ENCODE assay signal across 19 cellular contexts in genomic region chr15:98342911-98343310, GRCh38.
DNase-seq lines count a peak whose midpoint lies in the region; ATAC-seq, FAIRE-seq and TF ChIP-seq lines count a peak whose summit lies in the region.
"Had no signal": no experiment of that assay in that cellular context is flagged by ENCODE, and none has a peak within 500 bp of the region (broad histone marks: within the 10 kb centered on the region; RNA-seq: fewer than 3 reads in every experiment).

No MANE protein-coding gene starts in this region.

- 20% methylated on average over 3 of the region's 3 CpGs for WGBS in A549 (ENCODE audit: missing lambda C conversion rate)
- WGBS in adrenal gland, 4 donors = 66 to 86% (median 81%) methylated on average over 3 of the region's 3 CpGs
- whole genome bisulfite sequencing in esophagus squamous epithelium, 2 donors = 77 to 79% methylated on average over 3 of the region's 3 CpGs

- TF ChIP-seq CTCF in A549 (IDR thresholded peaks at IDR 0.05) (no peak), HEK293 (tag by site-specific recombination; IDR thresholded peaks at IDR 0.05) (no peak), bronchial epithelial cell (IDR thresholded peaks at IDR 0.05; ENCODE audit: insufficient read depth, low read length, severe bottlenecking) (no peak), adrenal gland (IDR thresholded peaks at IDR 0.05) (no peak), Peyer's patch (IDR thresholded peaks at IDR 0.05) (no peak), esophagus squamous epithelium (IDR thresholded peaks at IDR 0.05) (no peak)

- CTCF ChIA-PET in A549 (lab: Yijun Ruan, JAX) (interaction anchor here (1.2 to 1.8 kb wide), 2 partner anchors 8 to 31 kb away, joined by 3 to 4 read pairs; no protein-coding TSS in a partner anchor), HEK293 (lab: Yijun Ruan, JAX) (no interaction called here)

- H3K27me3 ChIP-seq in bronchial epithelial cell (ENCODE audit: control insufficient read depth, insufficient read depth, low read length) = no peaks in the 10 kb centered on the region
- no peaks in the 10 kb centered on the region for H3K27me3 ChIP-seq in adrenal gland
- no peaks in the 10 kb centered on the region for H3K27me3 ChIP-seq in Peyer's patch
- H3K27me3 ChIP-seq in esophagus squamous epithelium = peaks cover 0 to 3% (median 0%) of the 10 kb centered on the region in 4 donors

- TF ChIP-seq POLR2A in A549 (IDR thresholded peaks at IDR 0.05; ENCODE audit: low read length) (no peak), adrenal gland (IDR thresholded peaks at IDR 0.05) (no peak), Peyer's patch (IDR thresholded peaks at IDR 0.05) (no peak), esophagus squamous epithelium (IDR thresholded peaks at IDR 0.05) (no peak)

- DNase-seq in A549 (ENCODE audit: low read depth in 1 of 2, low spot score in 1 of 2) = no peak
- peak; percentile 10 for DNase-seq in bronchial epithelial cell (ENCODE audit: low read depth)
- DNase-seq in adrenal gland = no peak
- no peak for DNase-seq in Peyer's patch
- no peak for DNase-seq in esophagus squamous epithelium (lab: John Stamatoyannopoulos, UW)
- DNase-seq: 8988T; C1 segment of cervical spinal cord; Calu3; CD4-positive, alpha-beta memory T cell; COR-L47; DMS53; DMS79 treated with DMSO at 0.1 percent for 48 hours; GF-D8; H9; HFFc6 had no signal

- no peak for TF ChIP-seq RAD21 in A549 (conservative IDR thresholded peaks at IDR 0.05 in 1 of 2, IDR thresholded peaks at IDR 0.05 in 1 of 2)

- no peaks in the 10 kb centered on the region for H3K9me3 ChIP-seq in A549
- H3K9me3 ChIP-seq in HEK293 (ENCODE audit: control insufficient read depth, insufficient read depth, low read depth, low read length) = no peaks in the 10 kb centered on the region
- H3K9me3 ChIP-seq in adrenal gland (replicated peaks in 1 of 3) = no peaks in the 10 kb centered on the region
- no peaks in the 10 kb centered on the region for H3K9me3 ChIP-seq in Peyer's patch
- no peaks in the 10 kb centered on the region for H3K9me3 ChIP-seq in esophagus squamous epithelium

- H3K4me1 ChIP-seq in A549 (no peaks in the 10 kb centered on the region), HEK293 (ENCODE audit: control insufficient read depth, insufficient read depth, low read length) (no peaks in the 10 kb centered on the region), adrenal gland (replicated peaks in 1 of 2) (no peaks in the 10 kb centered on the region), Peyer's patch (no peaks in the 10 kb centered on the region), esophagus squamous epithelium (no peaks in the 10 kb centered on the region)

- FAIRE-seq in A549 (lab: Jason Lieb, UNC) = no peak
- FAIRE-seq in bronchial epithelial cell (lab: Jason Lieb, UNC) = no peak
- FAIRE-seq: GM12892 had no signal

- H3K4me3 ChIP-seq in A549 = no peak overlapping the region
- H3K4me3 ChIP-seq in HEK293 (ENCODE audit: low read depth, low read length) = no peak overlapping the region
- no peak overlapping the region for H3K4me3 ChIP-seq in bronchial epithelial cell (ENCODE audit: low read depth, low read length)
- H3K4me3 ChIP-seq in adrenal gland = no peak overlapping the region
- no peak overlapping the region for H3K4me3 ChIP-seq in Peyer's patch
- H3K4me3 ChIP-seq in esophagus squamous epithelium = no peak overlapping the region
- H3K4me3 ChIP-seq: GM23338 had no signal

- no peak overlapping the region for H3K4me2 ChIP-seq in A549
- H3K4me2 ChIP-seq: GM23338 had no signal

- no peak overlapping the region for H3K27ac ChIP-seq in A549
- H3K27ac ChIP-seq in HEK293 (ENCODE audit: extremely low read depth, low read depth, low read length) = no peak overlapping the region
- H3K27ac ChIP-seq in adrenal gland = no peak overlapping the region
- H3K27ac ChIP-seq in Peyer's patch = no peak overlapping the region
- H3K27ac ChIP-seq in esophagus squamous epithelium = no peak overlapping the region

- POLR2A ChIA-PET in A549 (lab: Yijun Ruan, JAX) (no interaction called here), HEK293 (lab: Yijun Ruan, JAX) (no interaction called here)

- H3K36me3 ChIP-seq in HEK293 (ENCODE audit: control insufficient read depth in 2 of 2, insufficient read depth in 1 of 2, low read length in 2 of 2) = no peaks in the 10 kb centered on the region
- no peaks in the 10 kb centered on the region for H3K36me3 ChIP-seq in bronchial epithelial cell (ENCODE audit: control insufficient read depth, insufficient read depth, low read length)
- H3K36me3 ChIP-seq in adrenal gland (replicated peaks in 1 of 2) = no peaks in the 10 kb centered on the region
- no peaks in the 10 kb centered on the region for H3K36me3 ChIP-seq in Peyer's patch
- H3K36me3 ChIP-seq in esophagus squamous epithelium = no peaks in the 10 kb centered on the region

- intact Hi-C loops in adrenal gland (cut with DNase I) = no loop called here
- intact Hi-C loops in esophagus squamous epithelium (cut with DNase I) = loop anchor here (5.0 kb wide), 1 partner anchor 144 kb away; no protein-coding TSS in a partner anchor

- ATAC-seq in A549 = no peak
- ATAC-seq: GM23338, HCT116 had no signal

- no peak for TF ChIP-seq EP300 in A549 (IDR thresholded peaks at IDR 0.05)

TF ChIP-seq in A549, 52 proteins besides CTCF, POLR2A, EP300 and RAD21:
- TF ChIP-seq EHF (CRISPR knock-in tag; IDR thresholded peaks at IDR 0.05) (no peak), FOSL2 (IDR thresholded peaks at IDR 0.05) (no peak), FOSL2 (CRISPR knock-in tag; IDR thresholded peaks at IDR 0.05) (peak; percentile 40)

TF ChIP-seq in HEK293, 187 proteins besides CTCF, POLR2A, EP300 and RAD21:
- no peak for TF ChIP-seq ZNF544 (tag by site-specific recombination; IDR thresholded peaks at IDR 0.05)
- no peak for TF ChIP-seq ZNF610 (tag by site-specific recombination; IDR thresholded peaks at IDR 0.05; ENCODE audit: borderline replicate concordance)
- TF ChIP-seq, protein P1, sequence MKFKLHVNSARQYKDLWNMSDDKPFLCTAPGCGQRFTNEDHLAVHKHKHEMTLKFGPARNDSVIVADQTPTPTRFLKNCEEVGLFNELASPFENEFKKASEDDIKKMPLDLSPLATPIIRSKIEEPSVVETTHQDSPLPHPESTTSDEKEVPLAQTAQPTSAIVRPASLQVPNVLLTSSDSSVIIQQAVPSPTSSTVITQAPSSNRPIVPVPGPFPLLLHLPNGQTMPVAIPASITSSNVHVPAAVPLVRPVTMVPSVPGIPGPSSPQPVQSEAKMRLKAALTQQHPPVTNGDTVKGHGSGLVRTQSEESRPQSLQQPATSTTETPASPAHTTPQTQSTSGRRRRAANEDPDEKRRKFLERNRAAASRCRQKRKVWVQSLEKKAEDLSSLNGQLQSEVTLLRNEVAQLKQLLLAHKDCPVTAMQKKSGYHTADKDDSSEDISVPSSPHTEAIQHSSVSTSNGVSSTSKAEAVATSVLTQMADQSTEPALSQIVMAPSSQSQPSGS (tag by site-specific recombination; IDR thresholded peaks at IDR 0.05; ENCODE audit: low read depth) = peak; percentile 69; the same call in 1 of the 2 replicates
